8 cellular contexts compared by ENCODE assay signal in the genomic region with DNA sequence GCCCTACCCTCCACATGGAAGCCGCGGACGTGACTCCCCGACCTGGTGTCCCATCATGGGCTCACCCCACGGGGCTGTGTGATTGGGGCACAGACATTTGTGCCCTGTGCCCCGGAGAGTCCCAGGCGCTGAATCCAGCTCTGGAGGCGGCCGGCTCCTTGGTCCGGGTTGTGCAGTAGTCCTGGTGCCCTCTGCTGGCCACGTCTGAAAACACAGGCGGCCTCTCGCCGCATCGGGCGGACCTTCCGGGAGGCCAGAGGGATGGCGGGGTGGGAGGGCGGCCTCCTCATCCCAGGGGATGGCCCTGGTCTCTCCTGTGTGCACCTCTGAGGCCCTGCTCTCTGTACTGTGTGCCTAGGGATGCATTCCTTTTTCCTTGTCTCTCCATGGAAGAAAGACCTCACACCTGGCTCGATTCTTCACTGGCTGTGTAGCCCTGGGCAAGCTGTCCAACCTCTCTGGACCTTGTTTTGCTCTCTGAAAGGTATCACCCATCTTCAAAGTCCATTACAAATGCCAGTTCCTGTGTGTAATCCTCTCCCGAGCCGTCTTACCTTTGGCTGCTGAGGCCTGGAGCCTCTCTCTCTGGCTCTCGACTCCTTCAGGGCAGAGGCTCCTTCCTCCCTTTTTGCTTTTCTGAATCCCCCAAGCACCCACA. TPM values are rescaled to one million over a fixed set of nuclear protein-coding genes. Genes with fewer than 3 reads are reported as not detected.
DNase-seq lines count a peak whose midpoint lies in the region; ATAC-seq, FAIRE-seq and TF ChIP-seq lines count a peak whose summit lies in the region.

No MANE protein-coding gene starts in this region.

- ATAC-seq in GM18867 (IDR thresholded peaks at IDR 0.05; ENCODE audit: unreplicated experiment) (peak; percentile 78), HG03095 (IDR thresholded peaks at IDR 0.05; ENCODE audit: unreplicated experiment) (peak; percentile 73)

- no peak overlapping the region for H3K9ac ChIP-seq in BLaER1

- H3K4me2 ChIP-seq in BLaER1, result peak overlapping the region; percentile 32

- no peak for FAIRE-seq in urothelium cell line (lab: Jason Lieb, UNC)

- no peaks in the 10 kb centered on the region for H3K36me3 ChIP-seq in BLaER1

- no peak overlapping the region for H3K27ac ChIP-seq in BLaER1

- peak; percentile 16 for DNase-seq in NCI-H226
- peak; percentile 3 for DNase-seq in activated T-cell treated with anti-CD3 and anti-CD28 coated beads for 1 hour (ENCODE audit: low read depth)
- DNase-seq in fibroblast of the aortic adventitia (ENCODE audit: low read depth), result peak; percentile 58
- DNase-seq in non-pigmented ciliary epithelial cell (ENCODE audit: low read depth), result peak; percentile 13
- peak; percentile 80 for DNase-seq in urothelium cell line (ENCODE audit: low spot score)

- peaks cover 48% of the 10 kb centered on the region for H3K4me1 ChIP-seq in BLaER1

- H3K27me3 ChIP-seq in BLaER1, result peaks cover 20% of the 10 kb centered on the region

- no peak overlapping the region for H3K4me3 ChIP-seq in BLaER1
- no peak overlapping the region for H3K4me3 ChIP-seq in fibroblast of the aortic adventitia (ENCODE audit: low read depth, low read length)

- peak; percentile 87 for TF ChIP-seq CTCF in fibroblast of the aortic adventitia (IDR thresholded peaks at IDR 0.05; ENCODE audit: insufficient read depth, low read length)

- H4K20me1 ChIP-seq in BLaER1, result no peaks in the 10 kb centered on the region

- no peaks in the 10 kb centered on the region for H3K9me3 ChIP-seq in BLaER1

RNA-seq across cellular contexts. Expression of a gene that starts 27.6 kb away (rescaled TPM):
- total RNA-seq in fibroblast of the aortic adventitia (ENCODE audit: low replicate concordance), result not detected in 2 replicates

Comparison
In these comparisons a context has a peak if more than half of its experiments do, and no peak if none do; other contexts are left out.
1. DNase-seq: peak in every context shown above with its lines; median percentile 80 in urothelium cell line; 58 in fibroblast of the aortic adventitia; 16 in NCI-H226; 13 in non-pigmented ciliary epithelial cell; 3 in activated T-cell treated with anti-CD3 and anti-CD28 coated beads for 1 hour.